1 cellular context compared by ENCODE assay signal in the genomic region with DNA sequence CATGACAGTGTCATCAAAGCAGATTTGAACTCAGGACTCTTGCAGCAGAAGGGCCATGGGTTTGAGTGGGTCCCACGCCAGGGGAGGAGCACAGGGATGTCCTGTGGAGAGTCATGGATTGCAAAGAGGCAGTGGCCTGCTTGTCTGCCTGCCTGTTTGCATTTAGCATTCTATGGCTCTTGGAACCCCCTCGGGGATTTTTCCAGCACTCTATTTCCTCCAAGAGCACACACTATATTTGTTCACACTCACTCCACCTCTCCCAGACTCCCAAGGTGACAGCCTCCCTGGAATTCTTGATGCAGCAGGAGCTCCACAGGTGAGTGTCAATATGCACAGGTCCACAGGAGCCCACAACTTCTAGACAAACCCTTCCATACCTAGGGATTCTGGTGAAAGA.
TF ChIP-seq lines count a peak whose summit lies in the region.

No MANE protein-coding gene starts in this region.

TF ChIP-seq in HepG2, 621 proteins besides CTCF, POLR2A, EP300 and RAD21 (continued from another document):
- TF ChIP-seq, protein P1, sequence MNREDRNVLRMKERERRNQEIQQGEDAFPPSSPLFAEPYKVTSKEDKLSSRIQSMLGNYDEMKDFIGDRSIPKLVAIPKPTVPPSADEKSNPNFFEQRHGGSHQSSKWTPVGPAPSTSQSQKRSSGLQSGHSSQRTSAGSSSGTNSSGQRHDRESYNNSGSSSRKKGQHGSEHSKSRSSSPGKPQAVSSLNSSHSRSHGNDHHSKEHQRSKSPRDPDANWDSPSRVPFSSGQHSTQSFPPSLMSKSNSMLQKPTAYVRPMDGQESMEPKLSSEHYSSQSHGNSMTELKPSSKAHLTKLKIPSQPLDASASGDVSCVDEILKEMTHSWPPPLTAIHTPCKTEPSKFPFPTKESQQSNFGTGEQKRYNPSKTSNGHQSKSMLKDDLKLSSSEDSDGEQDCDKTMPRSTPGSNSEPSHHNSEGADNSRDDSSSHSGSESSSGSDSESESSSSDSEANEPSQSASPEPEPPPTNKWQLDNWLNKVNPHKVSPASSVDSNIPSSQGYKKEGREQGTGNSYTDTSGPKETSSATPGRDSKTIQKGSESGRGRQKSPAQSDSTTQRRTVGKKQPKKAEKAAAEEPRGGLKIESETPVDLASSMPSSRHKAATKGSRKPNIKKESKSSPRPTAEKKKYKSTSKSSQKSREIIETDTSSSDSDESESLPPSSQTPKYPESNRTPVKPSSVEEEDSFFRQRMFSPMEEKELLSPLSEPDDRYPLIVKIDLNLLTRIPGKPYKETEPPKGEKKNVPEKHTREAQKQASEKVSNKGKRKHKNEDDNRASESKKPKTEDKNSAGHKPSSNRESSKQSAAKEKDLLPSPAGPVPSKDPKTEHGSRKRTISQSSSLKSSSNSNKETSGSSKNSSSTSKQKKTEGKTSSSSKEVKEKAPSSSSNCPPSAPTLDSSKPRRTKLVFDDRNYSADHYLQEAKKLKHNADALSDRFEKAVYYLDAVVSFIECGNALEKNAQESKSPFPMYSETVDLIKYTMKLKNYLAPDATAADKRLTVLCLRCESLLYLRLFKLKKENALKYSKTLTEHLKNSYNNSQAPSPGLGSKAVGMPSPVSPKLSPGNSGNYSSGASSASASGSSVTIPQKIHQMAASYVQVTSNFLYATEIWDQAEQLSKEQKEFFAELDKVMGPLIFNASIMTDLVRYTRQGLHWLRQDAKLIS (CRISPR knock-in tag; IDR thresholded peaks at IDR 0.05) = no peak
- TF ChIP-seq TRIM24 (CRISPR knock-in tag; IDR thresholded peaks at IDR 0.05) (no peak), ZNF737 (CRISPR knock-in tag; IDR thresholded peaks at IDR 0.05; ENCODE audit: borderline replicate concordance) (no peak)
